ENCODE assay signal across 16 cellular contexts in genomic region chr3:164360078-164360578, GRCh38.
DNase-seq lines count a peak whose midpoint lies in the region; ATAC-seq and TF ChIP-seq lines count a peak whose summit lies in the region.
"Had no signal": no experiment of that assay in that cellular context is flagged by ENCODE, and none has a peak within 500 bp of the region (broad histone marks: within the 10 kb centered on the region; RNA-seq: fewer than 3 reads in every experiment).

No MANE protein-coding gene starts in this region.

- no peak overlapping the region for H4K12ac ChIP-seq in trophoblast cell (ENCODE audit: low read depth, low read length)

- H3F3A ChIP-seq in PC-9 (ENCODE audit: insufficient read depth, low read depth): no peaks in the 10 kb centered on the region

- CTCF ChIA-PET in PC-9 (lab: Charles Lee): no interaction called here
- CTCF ChIA-PET in T-cell (lab: Charles Lee): no interaction called here

- H3K36me3 Mint-ChIP-seq in T-cell: no peaks in the 10 kb centered on the region
- no peaks in the 10 kb centered on the region for H3K36me3 Mint-ChIP-seq in activated naive CD8-positive, alpha-beta T cell treated with anti-CD3 and anti-CD28 coated beads, Interleukin-2, amount 50 U/mL, for 24 hours (ENCODE audit: low read depth)
- H3K36me3 Mint-ChIP-seq: CD4-positive, alpha-beta memory T cell had no signal

- H4K8ac ChIP-seq in trophoblast cell (ENCODE audit: low read depth, low read length): no peak overlapping the region

- H2BK5ac ChIP-seq in trophoblast cell (ENCODE audit: low read depth, low read length, poor library complexity): no peak overlapping the region

- H3K79me2 ChIP-seq in DND-41 (ENCODE audit: insufficient read depth, low read length) (no peaks in the 10 kb centered on the region), Karpas-422 (ENCODE audit: low read length) (no peaks in the 10 kb centered on the region), PC-9 (ENCODE audit: low read depth) (no peaks in the 10 kb centered on the region), trophoblast cell (ENCODE audit: control insufficient read depth, insufficient read depth, low read length, poor library complexity) (no peaks in the 10 kb centered on the region)

- H3K14ac ChIP-seq in trophoblast cell (ENCODE audit: low read length): no peak overlapping the region

- no peak overlapping the region for H3K23ac ChIP-seq in trophoblast cell (ENCODE audit: low read length)

- H3K9ac ChIP-seq in DND-41 (ENCODE audit: low read depth, low read length) (no peak overlapping the region), Karpas-422 (ENCODE audit: low read length) (no peak overlapping the region), trophoblast cell (ENCODE audit: low read length) (no peak overlapping the region)

- H3K9me3 ChIP-seq in DND-41 (ENCODE audit: insufficient read depth, low read length, severe bottlenecking) (no peaks in the 10 kb centered on the region), Karpas-422 (ENCODE audit: low read length) (peaks cover 11% of the 10 kb centered on the region), PC-9 (ENCODE audit: insufficient read depth, low read depth) (no peaks in the 10 kb centered on the region), trophoblast cell (ENCODE audit: insufficient read depth, low read depth, low read length) (no peaks in the 10 kb centered on the region)
- H3K9me3 ChIP-seq: BE2C, HAP-1 had no signal

- no peak for TF ChIP-seq CTCF in DND-41 (IDR thresholded peaks at IDR 0.05; ENCODE audit: borderline replicate concordance, extremely low read depth, low read length, poor library complexity, severe bottlenecking)
- no peak for TF ChIP-seq CTCF in PC-9 (conservative IDR thresholded peaks at IDR 0.05)

- H2AFZ ChIP-seq in DND-41 (ENCODE audit: low read depth, low read length) (peak overlapping the region; percentile 54), Karpas-422 (ENCODE audit: low read length) (peak overlapping the region; percentile 36; the same call in 1 of the 2 replicates), PC-9 (peak overlapping the region; percentile 19; the same call in 1 of the 2 replicates), trophoblast cell (ENCODE audit: insufficient read depth, low read length, poor library complexity) (no peak overlapping the region)

- H3K4me3 ChIP-seq in DND-41 (ENCODE audit: low read depth in 1 of 2, low read length in 2 of 2): no peak overlapping the region
- no peak overlapping the region for H3K4me3 ChIP-seq in Karpas-422 (ENCODE audit: low read length)
- H3K4me3 ChIP-seq in PC-9: no peak overlapping the region
- no peak overlapping the region for H3K4me3 ChIP-seq in trophoblast cell (ENCODE audit: low read depth, low read length)
- H3K4me3 ChIP-seq: HAP-1 had no signal

- H3K4ac ChIP-seq in trophoblast cell (ENCODE audit: low read depth, low read length): no peak overlapping the region

- H4K20me1 ChIP-seq in DND-41 (ENCODE audit: insufficient read depth, low read length): no peaks in the 10 kb centered on the region
- H4K20me1 ChIP-seq in Karpas-422 (ENCODE audit: insufficient read depth, low read depth, low read length): no peaks in the 10 kb centered on the region
- H4K20me1 ChIP-seq in PC-9 (ENCODE audit: insufficient read depth): no peaks in the 10 kb centered on the region

- peaks cover 1% of the 10 kb centered on the region for H3K79me1 ChIP-seq in trophoblast cell (ENCODE audit: low read length)

- H3K18ac ChIP-seq in trophoblast cell (ENCODE audit: low read length): no peak overlapping the region

- H3K27ac Mint-ChIP-seq in T-cell: no peak overlapping the region
- no peak overlapping the region for H3K27ac Mint-ChIP-seq in activated naive CD8-positive, alpha-beta T cell treated with anti-CD3 and anti-CD28 coated beads, Interleukin-2, amount 50 U/mL, for 24 hours
- H3K27ac Mint-ChIP-seq: CD4-positive, alpha-beta memory T cell had no signal

- H2AK5ac ChIP-seq in trophoblast cell (ENCODE audit: low read length): no peak overlapping the region

- no CpG with 5 or more reads among the region's 10 CpGs for WGBS in trophoblast cell (ENCODE audit: extremely low coverage, insufficient coverage, insufficient read length)

- H3K27ac ChIP-seq in DND-41 (ENCODE audit: low read length) (no peak overlapping the region), Karpas-422 (ENCODE audit: low read length) (no peak overlapping the region), PC-9 (no peak overlapping the region), trophoblast cell (ENCODE audit: low read depth, low read length) (no peak overlapping the region)
- H3K27ac ChIP-seq: C4-2B, HL-60 had no signal

- H3K4me2 ChIP-seq in DND-41 (ENCODE audit: insufficient read depth, low read length) (peak overlapping the region; percentile 50), Karpas-422 (ENCODE audit: low read depth, low read length, poor library complexity, severe bottlenecking) (no peak overlapping the region), PC-9 (0 out of 2 replicates have a peak overlapping the region, but pooled peaks have one; percentile 25), trophoblast cell (ENCODE audit: low read length) (no peak overlapping the region)

- POLR2A ChIA-PET in PC-9 (lab: Charles Lee; ENCODE audit: unreplicated experiment) (no interaction called here), T-cell (lab: Charles Lee) (no interaction called here)

- H3K9me3 Mint-ChIP-seq in T-cell: peaks cover 3 to 10% (median 4%) of the 10 kb centered on the region in 3 donors
- H3K9me3 Mint-ChIP-seq in activated naive CD8-positive, alpha-beta T cell treated with anti-CD3 and anti-CD28 coated beads, Interleukin-2, amount 50 U/mL, for 24 hours: no peaks in the 10 kb centered on the region

- intact Hi-C loops in PC-9 (cut with micrococcal nuclease; ENCODE audit: unreplicated experiment): no loop called here

- no peak for DNase-seq in DND-41
- no peak for DNase-seq in Karpas-422
- DNase-seq in PC-9: no peak
- no peak for DNase-seq in trophoblast cell
- DNase-seq in T-cell: no peak
- no peak for DNase-seq in activated naive CD8-positive, alpha-beta T cell treated with anti-CD3 and anti-CD28 coated beads, Interleukin-2, amount 50 U/mL, for 24 hours
- DNase-seq: BE2C; CD4-positive, alpha-beta memory T cell; COR-L47; DMS153; DMS79 treated with DMSO at 0.1 percent for 48 hours; GDM1 had no signal

- H3K36me3 ChIP-seq in DND-41 (ENCODE audit: insufficient read depth, low read length) (no peaks in the 10 kb centered on the region), Karpas-422 (ENCODE audit: insufficient read depth, low read length) (no peaks in the 10 kb centered on the region), PC-9 (ENCODE audit: low read depth) (no peaks in the 10 kb centered on the region), trophoblast cell (ENCODE audit: control insufficient read depth in 1 of 2, insufficient read depth in 2 of 2, low read length in 2 of 2) (no peaks in the 10 kb centered on the region)
- H3K36me3 ChIP-seq: BE2C, HAP-1 had no signal

- H4K91ac ChIP-seq in trophoblast cell (ENCODE audit: low read depth, low read length): peak overlapping the region; percentile 62

- H3K27me3 ChIP-seq in DND-41 (ENCODE audit: insufficient read depth, low read length, poor library complexity): no peaks in the 10 kb centered on the region
- H3K27me3 ChIP-seq in Karpas-422 (ENCODE audit: low read length): no peaks in the 10 kb centered on the region
- H3K27me3 ChIP-seq in PC-9 (ENCODE audit: insufficient read depth, low read depth): no peaks in the 10 kb centered on the region
- no peaks in the 10 kb centered on the region for H3K27me3 ChIP-seq in trophoblast cell (ENCODE audit: insufficient read depth, low read length)
- H3K27me3 ChIP-seq: BE2C had no signal

- no peaks in the 10 kb centered on the region for H3K4me1 Mint-ChIP-seq in T-cell
- H3K4me1 Mint-ChIP-seq in activated naive CD8-positive, alpha-beta T cell treated with anti-CD3 and anti-CD28 coated beads, Interleukin-2, amount 50 U/mL, for 24 hours: no peaks in the 10 kb centered on the region
- H3K4me1 Mint-ChIP-seq: CD4-positive, alpha-beta memory T cell had no signal

- H3K9me2 ChIP-seq in Karpas-422 (replicated peaks; ENCODE audit: insufficient read depth, low read length): 0 out of 2 replicates have a peak, but pooled peaks cover 4% of the 10 kb centered on the region
- no peaks in the 10 kb centered on the region for H3K9me2 ChIP-seq in PC-9 (ENCODE audit: insufficient read depth)

- no peaks in the 10 kb centered on the region for H3K27me3 Mint-ChIP-seq in T-cell
- no peaks in the 10 kb centered on the region for H3K27me3 Mint-ChIP-seq in activated naive CD8-positive, alpha-beta T cell treated with anti-CD3 and anti-CD28 coated beads, Interleukin-2, amount 50 U/mL, for 24 hours
- H3K27me3 Mint-ChIP-seq: CD4-positive, alpha-beta memory T cell had no signal

- H3K4me1 ChIP-seq in DND-41 (ENCODE audit: insufficient read depth, low read length) (peaks cover 8% of the 10 kb centered on the region; the same call in 1 of the 2 replicates), Karpas-422 (ENCODE audit: low read length) (no peaks in the 10 kb centered on the region), PC-9 (replicated peaks; ENCODE audit: insufficient read depth) (no peaks in the 10 kb centered on the region), trophoblast cell (ENCODE audit: control insufficient read depth in 1 of 2, insufficient read depth in 2 of 2, low read length in 2 of 2) (no peaks in the 10 kb centered on the region)
- H3K4me1 ChIP-seq: BE2C, HAP-1 had no signal

- ATAC-seq in DND-41 (ENCODE audit: insufficient read depth, low read depth) (no peak), T-cell (replicated peaks in 1 of 4) (no peak), HG02678 (IDR thresholded peaks at IDR 0.05; ENCODE audit: unreplicated experiment) (no peak)
- ATAC-seq in activated naive CD8-positive, alpha-beta T cell treated with anti-CD3 and anti-CD28 coated beads, Interleukin-2, amount 50 U/mL, for 24 hours: no peak

- no TSS peak for BruUV-seq in PC-9 (replicated peaks; lab: Mats Ljungman, UMichigan)

- no peak overlapping the region for H3K4me3 Mint-ChIP-seq in T-cell
- H3K4me3 Mint-ChIP-seq in activated naive CD8-positive, alpha-beta T cell treated with anti-CD3 and anti-CD28 coated beads, Interleukin-2, amount 50 U/mL, for 24 hours: no peak overlapping the region
- H3K4me3 Mint-ChIP-seq: CD4-positive, alpha-beta memory T cell had no signal

- peak overlapping the region; percentile 71 for H2BK12ac ChIP-seq in trophoblast cell (ENCODE audit: low read length)

- peak overlapping the region; percentile 60 for H2BK120ac ChIP-seq in trophoblast cell (ENCODE audit: insufficient read depth, low read length, poor library complexity)

Comparison
In these comparisons a context has a peak if more than half of its experiments do, and no peak if none do; other contexts are left out.
1. H3K4me2 ChIP-seq: peak in DND-41 (single experiment) and PC-9 (single experiment); none in Karpas-422 (single experiment) and trophoblast cell (single experiment).